ENCODE assay signal across 19 cellular contexts in the genomic region with DNA sequence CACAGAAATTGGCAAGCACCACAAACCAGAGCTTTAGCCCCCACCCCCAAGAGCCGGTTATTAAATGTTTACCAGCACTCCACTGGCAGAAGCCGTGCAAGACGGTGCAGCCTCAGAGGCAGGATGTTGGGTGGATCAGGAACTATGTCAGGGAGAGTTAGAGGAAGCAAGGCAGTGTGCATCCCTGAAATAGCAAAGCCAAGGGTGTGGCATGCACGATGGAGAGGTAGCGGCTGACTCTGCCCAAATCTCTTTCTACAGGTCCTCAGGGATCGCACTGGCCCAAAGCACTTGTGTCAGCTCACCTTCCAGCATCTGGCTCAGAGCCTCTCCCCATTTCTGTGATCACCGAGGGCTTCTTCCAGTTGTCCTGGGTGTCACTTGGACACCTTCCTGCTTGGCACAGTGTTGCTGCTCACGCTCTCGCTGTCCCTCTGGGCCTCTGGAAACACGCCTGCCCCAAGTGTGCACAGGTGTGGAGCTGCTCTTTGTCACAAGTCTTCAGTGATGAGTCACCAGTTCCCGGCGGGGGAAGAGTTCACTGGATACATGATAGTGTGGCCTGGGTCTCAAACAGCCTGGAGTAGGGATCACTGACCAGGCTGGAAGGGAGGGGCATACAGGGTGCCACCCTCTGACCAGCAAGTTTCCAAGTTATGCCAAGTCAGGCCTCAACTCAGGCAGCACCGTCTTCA. TPM values are rescaled to one million over a fixed set of nuclear protein-coding genes. Genes with fewer than 3 reads are reported as not detected.
DNase-seq lines count a peak whose midpoint lies in the region; ATAC-seq and TF ChIP-seq lines count a peak whose summit lies in the region.
"Had no signal": no experiment of that assay in that cellular context is flagged by ENCODE, and none has a peak within 500 bp of the region (broad histone marks: within the 10 kb centered on the region; RNA-seq: fewer than 3 reads in every experiment).

No MANE protein-coding gene starts in this region.

- DNase-seq in ELF-1 (ENCODE audit: low read depth, low spot score): peak; percentile 52
- DNase-seq in PC-3: peak; percentile 89
- DNase-seq in fibroblast of villous mesenchyme (ENCODE audit: low read depth): peak; percentile 14
- DNase-seq in trophoblast cell: peak; percentile 70 to 86
- no peak for DNase-seq in NCI-H1092 (lab: John Stamatoyannopoulos, UW)
- DNase-seq in NCI-H446 (lab: John Stamatoyannopoulos, UW): no peak
- no peak for DNase-seq in HK-2 (ENCODE audit: unreplicated experiment)
- DNase-seq: aorta; C1 segment of cervical spinal cord; dorsolateral prefrontal cortex; HCEC 1CT; naive B cell; NCI-H2227 treated with DMSO at 0.1 percent for 48 hours; right cardiac atrium; stimulated activated CD4-positive, alpha-beta T cell treated with anti-CD3 and anti-CD28 coated beads, Interleukin-4, amount 100 ng/mL, for 1 hour; T-helper 2 cell had no signal

- no CpG with 5 or more reads among the region's 13 CpGs for WGBS in trophoblast cell (ENCODE audit: extremely low coverage, insufficient coverage, insufficient read length)

- no peak for TF ChIP-seq CTCF in PC-3 (conservative IDR thresholded peaks at IDR 0.05; ENCODE audit: low read depth, low read length)
- TF ChIP-seq CTCF in fibroblast of villous mesenchyme (IDR thresholded peaks at IDR 0.05; ENCODE audit: insufficient read depth, low read depth, low read length): no peak

- peaks cover 36% of the 10 kb centered on the region for H3K4me1 ChIP-seq in PC-3 (ENCODE audit: insufficient read depth, low read length)
- H3K4me1 ChIP-seq in trophoblast cell (ENCODE audit: control insufficient read depth in 1 of 2, insufficient read depth in 2 of 2, low read length in 2 of 2): peaks cover 7% of the 10 kb centered on the region in 2 experiments

- intact Hi-C loops in PC-3 (cut with micrococcal nuclease): loop anchor here (1.0 kb wide), 2 partner anchors 10 to 13 kb away; no protein-coding TSS in a partner anchor

- H3K9ac ChIP-seq in PC-3 (ENCODE audit: low read length) (peak overlapping the region; percentile 64), trophoblast cell (ENCODE audit: low read length) (no peak overlapping the region)

- POLR2A ChIA-PET in PC-3 (lab: Charles Lee; ENCODE audit: unreplicated experiment): interaction anchor here (0.6 to 1.2 kb wide), 2 partner anchors 10 to 93 kb away, joined by 3 to 6 read pairs; no protein-coding TSS in a partner anchor

- CTCF ChIA-PET in PC-3 (lab: Charles Lee): no interaction called here

- no peak overlapping the region for H2BK5ac ChIP-seq in trophoblast cell (ENCODE audit: low read depth, low read length, poor library complexity)

- H4K91ac ChIP-seq in trophoblast cell (ENCODE audit: low read depth, low read length): no peak overlapping the region

- H4K8ac ChIP-seq in trophoblast cell (ENCODE audit: low read depth, low read length): no peak overlapping the region

- H2AFZ ChIP-seq in PC-3 (ENCODE audit: low read length) (peak overlapping the region; percentile 60), trophoblast cell (ENCODE audit: insufficient read depth, low read length, poor library complexity) (no peak overlapping the region)

- H3K23ac ChIP-seq in trophoblast cell (ENCODE audit: low read length): no peak overlapping the region

- H3K4me2 ChIP-seq in PC-3 (ENCODE audit: low read length) (peak overlapping the region; percentile 72), trophoblast cell (ENCODE audit: low read length) (no peak overlapping the region)

- no peaks in the 10 kb centered on the region for H3K9me2 ChIP-seq in PC-3 (replicated peaks; ENCODE audit: low read length)

- H2BK12ac ChIP-seq in trophoblast cell (ENCODE audit: low read length): no peak overlapping the region

- no peaks in the 10 kb centered on the region for H3F3A ChIP-seq in PC-3 (ENCODE audit: low read length, unreplicated experiment)

- ATAC-seq in PC-3: peak; percentile 75
- no peak for ATAC-seq in HG03095 (IDR thresholded peaks at IDR 0.05; ENCODE audit: unreplicated experiment)
- ATAC-seq: stimulated activated memory B cell treated with anti-CD40 and anti-IgM and Interleukin-4, amounts not matched to agents 10 μg/mL and 1 μg/mL and 100 μg/mL, for 72 hours had no signal

- no peaks in the 10 kb centered on the region for H3K27me3 ChIP-seq in PC-3 (ENCODE audit: low read length)
- H3K27me3 ChIP-seq in trophoblast cell (ENCODE audit: insufficient read depth, low read length): no peaks in the 10 kb centered on the region
- H3K27me3 ChIP-seq: dorsolateral prefrontal cortex had no signal

- H3K36me3 ChIP-seq in PC-3 (ENCODE audit: low read depth, low read length) (no peaks in the 10 kb centered on the region), trophoblast cell (ENCODE audit: control insufficient read depth in 1 of 2, insufficient read depth in 2 of 2, low read length in 2 of 2) (no peaks in the 10 kb centered on the region)

- no peak overlapping the region for H2AK5ac ChIP-seq in trophoblast cell (ENCODE audit: low read length)

- no peaks in the 10 kb centered on the region for H4K20me1 ChIP-seq in PC-3 (ENCODE audit: low read length)

- no peak overlapping the region for H3K18ac ChIP-seq in trophoblast cell (ENCODE audit: low read length)

- H3K79me2 ChIP-seq in PC-3 (ENCODE audit: low read length) (0 out of 2 replicates have a peak, but pooled peaks cover 3% of the 10 kb centered on the region), trophoblast cell (ENCODE audit: control insufficient read depth, insufficient read depth, low read length, poor library complexity) (no peaks in the 10 kb centered on the region)

- H3K4me3 ChIP-seq in PC-3 (ENCODE audit: low read length): peak overlapping the region; percentile 34; the same call in 1 of the 2 replicates
- H3K4me3 ChIP-seq in fibroblast of villous mesenchyme (ENCODE audit: low read depth, low read length): no peak overlapping the region
- H3K4me3 ChIP-seq in trophoblast cell (ENCODE audit: low read depth, low read length): no peak overlapping the region
- H3K4me3 ChIP-seq: dorsolateral prefrontal cortex had no signal

- BruUV-seq in PC-3 (replicated peaks; lab: Mats Ljungman, UMichigan): TSS peak; percentile 68

- no peak overlapping the region for H4K12ac ChIP-seq in trophoblast cell (ENCODE audit: low read depth, low read length)

- no peak overlapping the region for H2BK120ac ChIP-seq in trophoblast cell (ENCODE audit: insufficient read depth, low read length, poor library complexity)

- no peaks in the 10 kb centered on the region for H3K79me1 ChIP-seq in trophoblast cell (ENCODE audit: low read length)

- H3K4ac ChIP-seq in trophoblast cell (ENCODE audit: low read depth, low read length): no peak overlapping the region

- no peaks in the 10 kb centered on the region for H3K9me3 ChIP-seq in PC-3 (ENCODE audit: low read length)
- peaks cover 4% of the 10 kb centered on the region for H3K9me3 ChIP-seq in trophoblast cell (ENCODE audit: insufficient read depth, low read depth, low read length)

- no peak overlapping the region for H3K14ac ChIP-seq in trophoblast cell (ENCODE audit: low read length)

- H3K27ac ChIP-seq in PC-3 (ENCODE audit: low read length) (peak overlapping the region; percentile 87), trophoblast cell (ENCODE audit: low read depth, low read length) (no peak overlapping the region)

RNA-seq across cellular contexts. Expression of a gene that starts 17.3 kb away (rescaled TPM):
- total RNA-seq in PC-3 (2014; rRNA removed): 11.0 and 11.2 TPM in 2 replicates
- total RNA-seq in fibroblast of villous mesenchyme: 0.43 and 0.64 TPM in 2 replicates
- 2.4 and 2.6 TPM in 2 replicates for polyA plus RNA-seq in trophoblast cell (2013)
- total RNA-seq: activated T-helper 1 cell treated with anti-CD3 and anti-CD28 coated beads, Interleukin-12 subunit alpha, Interleukin-12 subunit beta, Interleukin-2, Interleukin-4 antibody, amounts not matched to agents 30 ng/mL and 10 ng/mL and 1 ng/mL, durations not matched to agents 14 hours and 24 hours and 36 hours had no signal

Comparison
In these comparisons a context has a peak if more than half of its experiments do, and no peak if none do; other contexts are left out.
1. DNase-seq: peak in ELF-1 (single experiment), PC-3 (single experiment), fibroblast of villous mesenchyme (single experiment) and trophoblast cell (2 of 2); none in NCI-H1092 (single experiment), NCI-H446 (0 of 2) and HK-2 (single experiment).